16 cellular contexts compared by ENCODE assay signal in genomic region chr14:99569725-99570541, GRCh38. TPM values are rescaled to one million over a fixed set of nuclear protein-coding genes. Genes with fewer than 3 reads are reported as not detected.
DNase-seq lines count a peak whose midpoint lies in the region; ATAC-seq and TF ChIP-seq lines count a peak whose summit lies in the region.
"Had no signal": no experiment of that assay in that cellular context is flagged by ENCODE, and none has a peak within 500 bp of the region (broad histone marks: within the 10 kb centered on the region; RNA-seq: fewer than 3 reads in every experiment).

No MANE protein-coding gene starts in this region.

- H2BK5ac ChIP-seq in mesendoderm (ENCODE audit: low read length) = no peak overlapping the region

- peaks cover 3% of the 10 kb centered on the region for H3K79me2 ChIP-seq in mesendoderm (ENCODE audit: control insufficient read depth, insufficient read depth, low read length)

- intact Hi-C loops in left ventricle myocardium superior (cut with micrococcal nuclease) = no loop called here
- intact Hi-C loops in body of pancreas (cut with DNase I) = loop anchor here (5.0 kb wide), 1 partner anchor 37 kb away; no protein-coding TSS in a partner anchor

- no peak overlapping the region for H3K18ac ChIP-seq in mesendoderm (ENCODE audit: low read length)

- peak overlapping the region; percentile 17 for H3K4me3 Mint-ChIP-seq in type B pancreatic cell
- H3K4me3 Mint-ChIP-seq: naive thymus-derived CD8-positive, alpha-beta T cell had no signal

- DNase-seq in cardiac muscle cell (ENCODE audit: low read depth in 1 of 2, low spot score in 1 of 2) = no peak
- DNase-seq in left ventricle myocardium superior = no peak
- no peak for DNase-seq in body of pancreas
- no peak for DNase-seq in mesendoderm
- no peak for DNase-seq in type B pancreatic cell (ENCODE audit: extremely low spot score, unreplicated experiment)
- DNase-seq in NCI-H526 (lab: John Stamatoyannopoulos, UW) = no peak
- no peak for DNase-seq in activated gamma-delta T cell (lab: John Stamatoyannopoulos, UW)
- DNase-seq: aorta; CD8-positive, alpha-beta memory T cell; left colon; naive thymus-derived CD8-positive, alpha-beta T cell; NCI-H2081 treated with DMSO at 0.1 percent for 48 hours; NCI-H748 treated with DMSO at 0.1 percent for 48 hours; stimulated activated CD4-positive, alpha-beta T cell treated with anti-CD3 and anti-CD28 coated beads, Interleukin-2, amount 100 ng/mL, for 24 hours had no signal

- no peak overlapping the region for H2BK120ac ChIP-seq in mesendoderm (ENCODE audit: low read depth, low read length)

- no peaks in the 10 kb centered on the region for H3K27me3 Mint-ChIP-seq in type B pancreatic cell
- H3K27me3 Mint-ChIP-seq: naive thymus-derived CD8-positive, alpha-beta T cell had no signal

- no peak overlapping the region for H4K8ac ChIP-seq in mesendoderm (ENCODE audit: low read depth, low read length)

- peak overlapping the region; percentile 68 for H3K27ac Mint-ChIP-seq in type B pancreatic cell

- peaks cover 99% of the 10 kb centered on the region for H3K4me1 ChIP-seq in cardiac muscle cell (ENCODE audit: low read depth)
- H3K4me1 ChIP-seq in body of pancreas = peaks cover 100% of the 10 kb centered on the region
- peaks cover 45% of the 10 kb centered on the region for H3K4me1 ChIP-seq in mesendoderm (ENCODE audit: control insufficient read depth, low read depth, low read length)

- peaks cover 2% of the 10 kb centered on the region for H3K79me1 ChIP-seq in mesendoderm (ENCODE audit: low read length)

- H3K9me3 ChIP-seq in cardiac muscle cell (ENCODE audit: low read depth) (no peaks in the 10 kb centered on the region), body of pancreas (no peaks in the 10 kb centered on the region)
- H3K9me3 ChIP-seq: thoracic aorta had no signal

- 59 to 64% methylated on average over 9 to 14 of the region's 14 CpGs for WGBS in body of pancreas, 2 donors
- WGBS in mesendoderm (ENCODE audit: extremely low coverage, insufficient coverage, low lambda C conversion rate) = no CpG with 5 or more reads among the region's 14 CpGs

- H4K5ac ChIP-seq in mesendoderm (ENCODE audit: low read length) = no peak overlapping the region

- peak overlapping the region; percentile 88 for H2AK5ac ChIP-seq in mesendoderm (ENCODE audit: low read length)

- no peaks in the 10 kb centered on the region for H3K9me3 Mint-ChIP-seq in type B pancreatic cell
- H3K9me3 Mint-ChIP-seq: CD8-positive, alpha-beta memory T cell; naive thymus-derived CD8-positive, alpha-beta T cell had no signal

- H3K27ac ChIP-seq in cardiac muscle cell (peak overlapping the region; percentile 98), body of pancreas (peak overlapping the region; percentile 50 to 97 (median 84)), mesendoderm (ENCODE audit: low read depth, low read length) (no peak overlapping the region)
- H3K27ac ChIP-seq: thoracic aorta had no signal

- TF ChIP-seq CTCF in cardiac muscle cell (IDR thresholded peaks at IDR 0.05; ENCODE audit: low read depth, low read length) = no peak
- no peak for TF ChIP-seq CTCF in body of pancreas (IDR thresholded peaks at IDR 0.05)
- TF ChIP-seq CTCF in type B pancreatic cell (conservative IDR thresholded peaks at IDR 0.05) = no peak

- peak overlapping the region; percentile 56 for H3K4ac ChIP-seq in mesendoderm (ENCODE audit: low read depth, low read length)

- H3K9ac ChIP-seq in mesendoderm (ENCODE audit: low read length) = no peak overlapping the region

- H3K27me3 ChIP-seq in cardiac muscle cell (no peaks in the 10 kb centered on the region), body of pancreas (no peaks in the 10 kb centered on the region), mesendoderm (ENCODE audit: insufficient read depth, low read length, poor library complexity) (no peaks in the 10 kb centered on the region)

- no peaks in the 10 kb centered on the region for H3K36me3 Mint-ChIP-seq in type B pancreatic cell
- H3K36me3 Mint-ChIP-seq: CD8-positive, alpha-beta memory T cell; naive thymus-derived CD8-positive, alpha-beta T cell had no signal

- peaks cover 74% of the 10 kb centered on the region for H3K4me1 Mint-ChIP-seq in type B pancreatic cell (ENCODE audit: unreplicated experiment)

- H3K4me3 ChIP-seq in cardiac muscle cell = no peak overlapping the region
- H3K4me3 ChIP-seq in body of pancreas = no peak overlapping the region
- no peak overlapping the region for H3K4me3 ChIP-seq in mesendoderm (ENCODE audit: low read length)
- H3K4me3 ChIP-seq: thoracic aorta had no signal

- no peak for TF ChIP-seq POLR2A in body of pancreas (IDR thresholded peaks at IDR 0.05)

- H3K4me2 ChIP-seq in mesendoderm (ENCODE audit: low read length) = no peak overlapping the region

- no peaks in the 10 kb centered on the region for H3K36me3 ChIP-seq in cardiac muscle cell
- no peaks in the 10 kb centered on the region for H3K36me3 ChIP-seq in body of pancreas (replicated peaks in 1 of 2; ENCODE audit: insufficient read depth in 1 of 2, low read depth in 2 of 2)
- H3K36me3 ChIP-seq in mesendoderm (ENCODE audit: control insufficient read depth, insufficient read depth, low read length) = no peaks in the 10 kb centered on the region
- H3K36me3 ChIP-seq: thoracic aorta had no signal

- ATAC-seq in left ventricle myocardium superior (no peak), body of pancreas (no peak), GM19351 (IDR thresholded peaks at IDR 0.05; ENCODE audit: unreplicated experiment) (no peak)
- ATAC-seq: left colon; naive thymus-derived CD8-positive, alpha-beta T cell had no signal

- H2BK15ac ChIP-seq in mesendoderm (replicated peaks; ENCODE audit: low read depth) = no peak overlapping the region

- no peak overlapping the region for H3K23ac ChIP-seq in mesendoderm (ENCODE audit: low read length)

- peak overlapping the region; percentile 79 for H3K56ac ChIP-seq in mesendoderm (ENCODE audit: low read length)

RNA-seq across cellular contexts. Expression of gene CCDC85C, which starts 34.1 kb away (rescaled TPM):
- total RNA-seq in cardiac muscle cell (45.7 and 46.5 TPM in 2 replicates), left ventricle myocardium superior (49.3 TPM), body of pancreas (10 to 100 TPM in 1 of 2 donors, 1 to 10 TPM in 1; 8.9 to 10.1 TPM), type B pancreatic cell (ENCODE audit: low replicate concordance) (49.1 and 83.8 TPM in 2 replicates)
- 38.2 and 39.6 TPM in 2 replicates for polyA plus RNA-seq in cardiac muscle cell
- 10.1 TPM for polyA plus RNA-seq in mesendoderm (2013, experiment 1 of 2)
- polyA plus RNA-seq in mesendoderm (2013, experiment 2 of 2) = 10.7 TPM
